ENCODE assay signal across 12 cellular contexts in the genomic region with DNA sequence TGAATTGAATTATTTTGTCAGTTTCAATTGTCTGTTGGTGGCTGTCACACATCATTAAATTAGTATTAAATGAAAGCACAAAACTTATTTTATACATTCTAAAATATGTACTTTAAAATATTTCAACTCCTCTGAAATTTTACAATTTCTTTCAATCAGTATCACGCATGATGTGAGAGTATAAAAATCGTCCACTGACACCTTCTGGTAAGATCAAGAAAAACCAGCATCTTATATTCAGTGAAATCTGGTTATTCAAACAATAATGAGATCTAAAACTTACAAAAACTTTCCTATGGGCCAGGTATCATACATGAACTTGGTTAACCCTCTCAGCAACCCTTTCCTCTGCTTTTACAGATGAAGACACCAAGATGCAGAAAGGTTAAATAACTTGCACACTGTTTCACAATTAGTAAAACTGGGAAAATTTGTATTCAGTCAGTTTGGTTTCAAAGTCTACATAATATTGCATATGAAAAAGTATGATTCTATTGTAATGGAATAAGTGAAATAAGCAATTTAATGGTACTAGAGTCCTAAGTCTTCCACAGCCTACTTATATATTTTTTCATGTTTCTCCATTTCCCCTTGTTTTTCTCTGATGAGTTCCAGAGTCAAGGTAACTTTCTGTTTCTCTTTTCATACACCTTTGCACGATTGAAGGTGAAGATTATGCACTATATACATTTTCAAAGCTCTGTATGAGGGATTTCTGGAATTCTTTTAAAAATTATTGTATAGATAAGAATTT. TPM values are rescaled to one million over a fixed set of nuclear protein-coding genes. Genes with fewer than 3 reads are reported as not detected.
DNase-seq lines count a peak whose midpoint lies in the region; ATAC-seq, FAIRE-seq and TF ChIP-seq lines count a peak whose summit lies in the region.
"Had no signal": no experiment of that assay in that cellular context is flagged by ENCODE, and none has a peak within 500 bp of the region (broad histone marks: within the 10 kb centered on the region; RNA-seq: fewer than 3 reads in every experiment).

No MANE protein-coding gene starts in this region.

- H3K9me3 ChIP-seq in T-helper 17 cell (ENCODE audit: control insufficient read depth, low read length, poor library complexity, severe bottlenecking), result no peaks in the 10 kb centered on the region
- H3K9me3 ChIP-seq: body of pancreas, esophagus squamous epithelium had no signal

- H3K27me3 ChIP-seq in brain microvascular endothelial cell (replicated peaks), result no peaks in the 10 kb centered on the region
- H3K27me3 ChIP-seq: body of pancreas, esophagus squamous epithelium had no signal

- DNase-seq in AG10803 (ENCODE audit: low read depth) (no peak), GM19239 (ENCODE audit: insufficient read length, low spot score) (no peak), T-helper 17 cell (no peak), globus pallidus (ENCODE audit: low spot score) (peak; percentile 2), NCI-H1694 (lab: John Stamatoyannopoulos, UW) (no peak), immature natural killer cell (no peak), brain microvascular endothelial cell (no peak), NCI-H2081 (lab: John Stamatoyannopoulos, UW) (no peak)
- DNase-seq: body of pancreas, esophagus squamous epithelium, NCI-H1105, NCI-H510A treated with DMSO at 0.1 percent for 48 hours had no signal

- in situ Hi-C loops in brain microvascular endothelial cell (cut with HindIII; ENCODE audit: low pct_ligation_motif_present, low sequenced_read_pairs), result no loop called here

- FAIRE-seq in GM19239 (lab: Jason Lieb, UNC), result peak; percentile 88

- H3K27me3 Mint-ChIP-seq in T-helper 17 cell (peaks cover 5% of the 10 kb centered on the region), immature natural killer cell (ENCODE audit: low read depth in 3 of 3) (peaks cover 1 to 4% (median 2%) of the 10 kb centered on the region in 3 donors)

- no peaks in the 10 kb centered on the region for H3K9me3 Mint-ChIP-seq in immature natural killer cell

- H3K27ac ChIP-seq in brain microvascular endothelial cell, result no peak overlapping the region
- H3K27ac ChIP-seq: body of pancreas, esophagus squamous epithelium had no signal

- TF ChIP-seq CTCF in AG10803 (conservative IDR thresholded peaks at IDR 0.05; ENCODE audit: low read length), result peak; percentile 26
- TF ChIP-seq CTCF in brain microvascular endothelial cell (IDR thresholded peaks at IDR 0.05; ENCODE audit: low read depth, low read length, missing control alignments), result no peak

- H3K27ac Mint-ChIP-seq in T-helper 17 cell (peak overlapping the region; percentile 81), immature natural killer cell (no peak overlapping the region)

- H3K36me3 Mint-ChIP-seq in T-helper 17 cell (ENCODE audit: low read depth), result no peaks in the 10 kb centered on the region
- H3K36me3 Mint-ChIP-seq in immature natural killer cell, result no peaks in the 10 kb centered on the region

- no peaks in the 10 kb centered on the region for H3K36me3 ChIP-seq in brain microvascular endothelial cell (replicated peaks)
- H3K36me3 ChIP-seq: esophagus squamous epithelium had no signal

- H3K4me3 ChIP-seq in AG10803 (ENCODE audit: low read length) (no peak overlapping the region), brain microvascular endothelial cell (ENCODE audit: low read depth, low read length) (no peak overlapping the region)
- H3K4me3 ChIP-seq: body of pancreas, esophagus squamous epithelium had no signal

- no peak for ATAC-seq in T-helper 17 cell
- ATAC-seq: body of pancreas had no signal

- peaks cover 11% of the 10 kb centered on the region for H3K4me1 Mint-ChIP-seq in T-helper 17 cell
- no peaks in the 10 kb centered on the region for H3K4me1 Mint-ChIP-seq in immature natural killer cell

- H3K4me3 Mint-ChIP-seq in T-helper 17 cell (peak overlapping the region; percentile 31), immature natural killer cell (no peak overlapping the region)

RNA-seq across cellular contexts. Expression of gene EFCAB5, which starts 58.7 kb away (rescaled TPM):
- total RNA-seq in T-helper 17 cell, result under 1 TPM in 1 of 2 donors, not detected in 1; 0.55 TPM
- polyA plus RNA-seq in immature natural killer cell, result 1 to 10 TPM in 1 of 3 donors, under 1 TPM in 1, not detected in 1; 0.18 to 1.4 TPM
